8 cellular contexts compared by ENCODE assay signal in the genomic region with DNA sequence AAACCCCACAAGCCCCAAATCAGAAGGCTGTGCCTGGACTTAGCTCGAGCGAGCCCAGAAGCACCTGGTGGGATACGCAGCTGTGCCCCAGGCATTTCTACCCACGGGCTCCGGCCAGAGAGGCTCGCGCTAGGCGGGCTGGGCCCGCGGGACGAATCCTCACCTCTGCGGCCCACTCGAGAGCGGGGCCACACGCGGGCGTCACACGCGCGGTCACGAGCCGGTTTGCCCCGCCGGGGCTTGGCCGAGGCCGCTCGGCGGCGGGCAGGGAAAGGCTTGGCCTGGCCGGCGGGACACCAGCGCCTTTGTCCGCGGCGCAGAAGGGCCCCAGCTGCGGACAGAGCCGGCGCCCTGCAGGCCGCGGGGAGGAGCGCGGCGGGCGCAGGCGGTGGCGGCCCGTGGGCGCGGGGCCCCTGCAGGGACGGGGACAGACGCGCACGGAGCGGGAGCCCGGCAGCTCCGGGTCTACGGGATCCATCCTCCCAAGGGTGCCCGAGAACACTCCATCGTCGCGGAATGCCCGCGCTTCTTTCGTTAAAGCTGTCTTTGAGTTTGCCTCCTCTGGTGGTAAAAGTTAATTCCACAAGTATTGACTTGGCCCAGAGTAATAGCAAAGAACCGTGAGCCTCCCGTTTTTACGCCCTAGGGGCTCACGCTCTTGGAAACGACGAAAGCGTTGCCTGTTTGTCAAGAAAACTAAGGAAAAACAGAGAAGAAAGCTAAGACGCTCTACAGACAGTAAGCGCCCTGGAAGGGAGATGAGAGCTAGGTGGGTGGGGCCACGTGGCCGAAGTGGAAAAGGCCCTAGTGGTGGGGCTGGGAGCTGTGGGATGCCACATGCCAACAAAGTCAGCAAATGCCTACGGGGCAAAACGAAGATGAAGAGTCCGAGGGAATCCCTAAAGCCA. TPM values are rescaled to one million over a fixed set of nuclear protein-coding genes. Genes with fewer than 3 reads are reported as not detected.
DNase-seq lines count a peak whose midpoint lies in the region; ATAC-seq and TF ChIP-seq lines count a peak whose summit lies in the region.

No MANE protein-coding gene starts in this region.

- peak overlapping the region; percentile 98 for H2BK12ac ChIP-seq in trophoblast cell (ENCODE audit: low read length)

- peak; percentile 82 to 90 (median 86) for ATAC-seq in heart right ventricle

- H2BK5ac ChIP-seq in trophoblast cell (ENCODE audit: low read depth, low read length, poor library complexity), result peak overlapping the region; percentile 99

- peak overlapping the region; percentile 86 for H3K4ac ChIP-seq in trophoblast cell (ENCODE audit: low read depth, low read length)

- no peak overlapping the region for H3K27ac Mint-ChIP-seq in activated naive CD8-positive, alpha-beta T cell

- peaks cover 9% of the 10 kb centered on the region for H3K4me1 Mint-ChIP-seq in activated naive CD8-positive, alpha-beta T cell (ENCODE audit: low read depth)

- DNase-seq in COLO668 (lab: John Stamatoyannopoulos, UW; ENCODE audit: unreplicated experiment), result peak; percentile 31
- no peak for DNase-seq in NT2/D1 (ENCODE audit: low read depth, low spot score)
- peak; percentile 27 to 55 for DNase-seq in heart right ventricle
- peak; percentile 79 to 91 for DNase-seq in trophoblast cell
- no peak for DNase-seq in NCI-H345 (lab: John Stamatoyannopoulos, UW)
- DNase-seq in NAMALWA (ENCODE audit: low spot score), result no peak
- DNase-seq in SJCRH30, result no peak

- no peaks in the 10 kb centered on the region for H3K36me3 Mint-ChIP-seq in activated naive CD8-positive, alpha-beta T cell

- WGBS in heart right ventricle, 2 donors, result 4 to 6% methylated on average over 66 to 78 of the region's 78 CpGs
- no CpG with 5 or more reads among the region's 78 CpGs for WGBS in trophoblast cell (ENCODE audit: extremely low coverage, insufficient coverage, insufficient read length)

- peak overlapping the region; percentile 78 for H3K4me2 ChIP-seq in trophoblast cell (ENCODE audit: low read length)

- peak overlapping the region; percentile 95 for H4K12ac ChIP-seq in trophoblast cell (ENCODE audit: low read depth, low read length)

- peak overlapping the region; percentile 93 for H2BK120ac ChIP-seq in trophoblast cell (ENCODE audit: insufficient read depth, low read length, poor library complexity)

- H3K9me3 ChIP-seq in NT2/D1 (ENCODE audit: insufficient read depth, low read length), result no peaks in the 10 kb centered on the region
- H3K9me3 ChIP-seq in heart right ventricle, result no peaks in the 10 kb centered on the region
- H3K9me3 ChIP-seq in trophoblast cell (ENCODE audit: insufficient read depth, low read depth, low read length), result no peaks in the 10 kb centered on the region
- no peaks in the 10 kb centered on the region for H3K9me3 ChIP-seq in SJCRH30 (replicated peaks)

- peak overlapping the region; percentile 98 for H3K14ac ChIP-seq in trophoblast cell (ENCODE audit: low read length)

- H4K91ac ChIP-seq in trophoblast cell (ENCODE audit: low read depth, low read length), result peak overlapping the region; percentile 99

- H3K79me1 ChIP-seq in trophoblast cell (ENCODE audit: low read length), result peaks cover 23% of the 10 kb centered on the region

- H3K27me3 Mint-ChIP-seq in activated naive CD8-positive, alpha-beta T cell, result peaks cover 20% of the 10 kb centered on the region

- H3K27ac ChIP-seq in heart right ventricle (peak overlapping the region in 9 of 10 donors; percentile 25 to 69 (median 50)), trophoblast cell (ENCODE audit: low read depth, low read length) (peak overlapping the region; percentile 99), SJCRH30 (no peak overlapping the region)

- peak overlapping the region; percentile 99 for H3K18ac ChIP-seq in trophoblast cell (ENCODE audit: low read length)

- H3K9ac ChIP-seq in NT2/D1 (ENCODE audit: insufficient read length, low read depth) (peak overlapping the region; percentile 79), trophoblast cell (ENCODE audit: low read length) (peak overlapping the region; percentile 74)

- H3K36me3 ChIP-seq in NT2/D1 (ENCODE audit: insufficient read depth, insufficient read length, low read length), result no peaks in the 10 kb centered on the region
- no peaks in the 10 kb centered on the region for H3K36me3 ChIP-seq in heart right ventricle
- no peaks in the 10 kb centered on the region for H3K36me3 ChIP-seq in trophoblast cell (ENCODE audit: control insufficient read depth in 1 of 2, insufficient read depth in 2 of 2, low read length in 2 of 2)
- no peaks in the 10 kb centered on the region for H3K36me3 ChIP-seq in SJCRH30

- peak overlapping the region; percentile 86 for H3K4me3 Mint-ChIP-seq in activated naive CD8-positive, alpha-beta T cell

- peak overlapping the region; percentile 82 for H2AFZ ChIP-seq in trophoblast cell (ENCODE audit: insufficient read depth, low read length, poor library complexity)

- peak; percentile 16 to 57 (median 36) for TF ChIP-seq CTCF in heart right ventricle (IDR thresholded peaks at IDR 0.05)

- intact Hi-C loops in heart right ventricle (cut with DNase I), result loop anchor here in 1 of 10 donors (2.0 kb wide), 1 partner anchor 27 kb away; the partner anchor contains the start of gene TYRO3

- H3K4me3 ChIP-seq in NT2/D1 (ENCODE audit: insufficient read length, low read depth) (peak overlapping the region; percentile 43), heart right ventricle (peak overlapping the region in 9 of 10 donors; percentile 34 to 61 (median 54)), trophoblast cell (ENCODE audit: low read depth, low read length) (peak overlapping the region; percentile 63), SJCRH30 (no peak overlapping the region)

- peak overlapping the region; percentile 72 for H2AK5ac ChIP-seq in trophoblast cell (ENCODE audit: low read length)

- no peaks in the 10 kb centered on the region for H3K27me3 ChIP-seq in NT2/D1 (ENCODE audit: insufficient read depth, insufficient read length)
- peaks cover 0 to 17% (median 0%) of the 10 kb centered on the region in 7 donors for H3K27me3 ChIP-seq in heart right ventricle
- no peaks in the 10 kb centered on the region for H3K27me3 ChIP-seq in trophoblast cell (ENCODE audit: insufficient read depth, low read length)
- H3K27me3 ChIP-seq in SJCRH30, result no peaks in the 10 kb centered on the region

- no peaks in the 10 kb centered on the region for H3K9me3 Mint-ChIP-seq in activated naive CD8-positive, alpha-beta T cell (ENCODE audit: low read depth)

- H3K79me2 ChIP-seq in trophoblast cell (ENCODE audit: control insufficient read depth, insufficient read depth, low read length, poor library complexity), result peaks cover 6% of the 10 kb centered on the region

- H3K23ac ChIP-seq in trophoblast cell (ENCODE audit: low read length), result no peak overlapping the region

- peak overlapping the region; percentile 93 for H4K8ac ChIP-seq in trophoblast cell (ENCODE audit: low read depth, low read length)

- H3K4me1 ChIP-seq in NT2/D1 (ENCODE audit: insufficient read depth, insufficient read length) (peaks cover 2% of the 10 kb centered on the region), heart right ventricle (peaks cover 0 to 11% (median 5%) of the 10 kb centered on the region in 9 donors), trophoblast cell (ENCODE audit: control insufficient read depth in 1 of 2, insufficient read depth in 2 of 2, low read length in 2 of 2) (peaks cover 12 to 19% of the 10 kb centered on the region in 2 experiments), SJCRH30 (peaks cover 4% of the 10 kb centered on the region; the same call in 1 of the 2 replicates)

RNA-seq across cellular contexts. Expression of gene TYRO3, which starts 26.4 kb away (rescaled TPM):
- 1 to 10 TPM; 1.2 to 6.3 (median 3.2) TPM for total RNA-seq in heart right ventricle
- polyA plus RNA-seq in heart right ventricle, result 1 to 10 TPM; 2.7 to 9.6 TPM
- 174 and 187 TPM in 2 replicates for polyA plus RNA-seq in trophoblast cell (2013)
- 23.2 and 24.4 TPM in 2 replicates for total RNA-seq in SJCRH30 (2014; rRNA removed; shearing (Covaris generic))

RNA-seq across cellular contexts. Expression of gene RPAP1, which starts 41.3 kb away (rescaled TPM):
- 10 to 100 TPM; 17.6 to 27.9 (median 24.6) TPM for total RNA-seq in heart right ventricle
- 10 to 100 TPM in 1 of 2 donors, 1 to 10 TPM in 1; 9.7 to 16.0 TPM for polyA plus RNA-seq in heart right ventricle
- 27.4 and 28.9 TPM in 2 replicates for polyA plus RNA-seq in trophoblast cell (2013)
- total RNA-seq in SJCRH30 (2014; rRNA removed; shearing (Covaris generic)), result 19.5 and 24.0 TPM in 2 replicates

Comparison
In these comparisons a context has a peak if more than half of its experiments do, and no peak if none do; other contexts are left out.
1. DNase-seq: peak in COLO668 (single experiment), heart right ventricle (2 of 2) and trophoblast cell (2 of 2); none in NT2/D1 (single experiment), NCI-H345 (single experiment), NAMALWA (single experiment) and SJCRH30 (0 of 2).